7 cellular contexts compared by ENCODE assay signal in the genomic region with DNA sequence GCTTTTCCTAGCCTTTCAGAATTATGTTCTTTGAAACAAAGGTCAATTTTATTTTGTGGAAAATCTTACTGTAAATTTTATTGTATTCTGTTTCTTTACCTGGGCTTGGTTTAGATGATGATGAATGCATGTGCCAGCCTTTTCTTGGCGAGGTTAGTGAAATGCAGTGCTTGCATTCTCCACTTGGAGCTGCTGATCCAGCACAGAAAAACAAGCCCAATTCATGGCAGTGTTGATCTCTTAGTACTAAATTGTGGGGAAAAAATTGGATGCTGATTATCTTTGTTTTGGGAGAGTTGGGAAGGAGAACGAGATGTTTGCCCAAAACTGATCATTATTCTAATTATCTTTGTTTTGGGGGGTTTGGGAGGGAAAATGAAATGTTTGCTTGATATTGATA. TPM values are rescaled to one million over a fixed set of nuclear protein-coding genes. Genes with fewer than 3 reads are reported as not detected.
DNase-seq lines count a peak whose midpoint lies in the region; ATAC-seq and TF ChIP-seq lines count a peak whose summit lies in the region.

No MANE protein-coding gene starts in this region.

- peaks cover 2% of the 10 kb centered on the region for H3K36me3 Mint-ChIP-seq in activated CD8-positive, alpha-beta memory T cell treated with anti-CD3 and anti-CD28 coated beads, Interleukin-2, amount 10 ng/mL, durations not matched to agents 7 days and 5 days

- H3K4me1 Mint-ChIP-seq in activated CD8-positive, alpha-beta memory T cell treated with anti-CD3 and anti-CD28 coated beads, Interleukin-2, amount 10 ng/mL, durations not matched to agents 7 days and 5 days: peaks cover 19% of the 10 kb centered on the region

- no peaks in the 10 kb centered on the region for H3K9me3 Mint-ChIP-seq in activated CD8-positive, alpha-beta memory T cell treated with anti-CD3 and anti-CD28 coated beads, Interleukin-2, amount 10 ng/mL, durations not matched to agents 7 days and 5 days (ENCODE audit: low read depth)

- no peak overlapping the region for H3K27ac Mint-ChIP-seq in activated CD8-positive, alpha-beta memory T cell treated with anti-CD3 and anti-CD28 coated beads, Interleukin-2, amount 10 ng/mL, durations not matched to agents 7 days and 5 days

- peak; percentile 37 for TF ChIP-seq CTCF in GM12864 (IDR thresholded peaks at IDR 0.05; ENCODE audit: low read depth, low read length, missing control alignments)
- peak; percentile 64 for TF ChIP-seq CTCF in epithelial cell of proximal tubule (conservative IDR thresholded peaks at IDR 0.05; ENCODE audit: low read depth, low read length)

- peaks cover 5% of the 10 kb centered on the region for H3K27me3 Mint-ChIP-seq in activated CD8-positive, alpha-beta memory T cell treated with anti-CD3 and anti-CD28 coated beads, Interleukin-2, amount 10 ng/mL, durations not matched to agents 7 days and 5 days

- H3K4me3 ChIP-seq in GM12864 (ENCODE audit: low read depth, low read length) (no peak overlapping the region), epithelial cell of proximal tubule (ENCODE audit: low read depth, low read length) (no peak overlapping the region)

- H3K4me3 Mint-ChIP-seq in activated CD8-positive, alpha-beta memory T cell treated with anti-CD3 and anti-CD28 coated beads, Interleukin-2, amount 10 ng/mL, durations not matched to agents 7 days and 5 days: no peak overlapping the region

- DNase-seq in GM12864 (ENCODE audit: low read depth): no peak
- DNase-seq in NCI-H2196 treated with DMSO at 0.1 percent for 48 hours (lab: John Stamatoyannopoulos, UW; ENCODE audit: unreplicated experiment): peak; percentile 21
- DNase-seq in epithelial cell of proximal tubule (ENCODE audit: low read depth): no peak
- DNase-seq in putamen (ENCODE audit: low spot score): peak; percentile 65
- no peak for DNase-seq in T-helper 1 cell
- DNase-seq in activated CD8-positive, alpha-beta memory T cell treated with anti-CD3 and anti-CD28 coated beads, Interleukin-2, amount 10 ng/mL, durations not matched to agents 7 days and 5 days: no peak

- no peak for ATAC-seq in HG02759 (IDR thresholded peaks at IDR 0.05; ENCODE audit: unreplicated experiment)
- no peak for ATAC-seq in activated CD8-positive, alpha-beta memory T cell treated with anti-CD3 and anti-CD28 coated beads, Interleukin-2, amount 10 ng/mL, durations not matched to agents 7 days and 5 days

- CTCF ChIA-PET in activated CD8-positive, alpha-beta memory T cell treated with anti-CD3 and anti-CD28 coated beads, Interleukin-2, amount 10 ng/mL, durations not matched to agents 7 days and 5 days (lab: Charles Lee): no interaction called here

RNA-seq across cellular contexts. Expression of a gene that starts 3.7 kb away (rescaled TPM):
- 27.3 and 41.2 TPM in 2 replicates for total RNA-seq in epithelial cell of proximal tubule
- 10 to 100 TPM in 1 of 2 experiments, 1 to 10 TPM in 1; 7.7 to 11.6 TPM for total RNA-seq in activated CD8-positive, alpha-beta memory T cell treated with anti-CD3 and anti-CD28 coated beads, Interleukin-2, amount 10 ng/mL, durations not matched to agents 7 days and 5 days

RNA-seq across cellular contexts. Expression of a gene that starts 35.5 kb away (rescaled TPM):
- 10.8 and 12.2 TPM in 2 replicates for total RNA-seq in epithelial cell of proximal tubule
- total RNA-seq in activated CD8-positive, alpha-beta memory T cell treated with anti-CD3 and anti-CD28 coated beads, Interleukin-2, amount 10 ng/mL, durations not matched to agents 7 days and 5 days: 10 to 100 TPM; 31.2 to 36.3 TPM

Comparison
In these comparisons a context has a peak if more than half of its experiments do, and no peak if none do; other contexts are left out.
1. DNase-seq: peak in NCI-H2196 treated with DMSO at 0.1 percent for 48 hours (single experiment) and putamen (single experiment); none in GM12864 (single experiment), epithelial cell of proximal tubule (single experiment), T-helper 1 cell (0 of 5) and activated CD8-positive, alpha-beta memory T cell treated with anti-CD3 and anti-CD28 coated beads, Interleukin-2, amount 10 ng/mL, durations not matched to agents 7 days and 5 days (single experiment).